ENCODE assay signal across 14 cellular contexts in genomic region chr5:112915831-112916230, GRCh38.
DNase-seq lines count a peak whose midpoint lies in the region; ATAC-seq and TF ChIP-seq lines count a peak whose summit lies in the region.
"Had no signal": no experiment of that assay in that cellular context is flagged by ENCODE, and none has a peak within 500 bp of the region (broad histone marks: within the 10 kb centered on the region; RNA-seq: fewer than 3 reads in every experiment).

No MANE protein-coding gene starts in this region.

- H3K4me2 ChIP-seq in DOHH2 (ENCODE audit: low read length), result 0 out of 2 replicates have a peak overlapping the region, but pooled peaks have one; percentile 9
- H3K4me2 ChIP-seq: KMS-11 had no signal

- no peak overlapping the region for H3K27ac ChIP-seq in DOHH2 (ENCODE audit: low read depth, low read length)
- H3K27ac ChIP-seq: KMS-11 had no signal

- H3K27me3 ChIP-seq in DOHH2 (ENCODE audit: control insufficient read depth, low read length), result no peaks in the 10 kb centered on the region
- H3K27me3 ChIP-seq: dorsolateral prefrontal cortex had no signal

- no peaks in the 10 kb centered on the region for H3K9me3 Mint-ChIP-seq in dendritic cell treated with granulocyte-macrophage colony-stimulating factor and Interleukin-4, amounts not matched to agents 40 ng/mL and 50 ng/mL, for 4 days
- H3K9me3 Mint-ChIP-seq: type B pancreatic cell, WTC11 had no signal

- no peaks in the 10 kb centered on the region for H3K9me2 ChIP-seq in DOHH2 (replicated peaks; ENCODE audit: control insufficient read depth, low read length)

- intact Hi-C loops in dendritic cell treated with granulocyte-macrophage colony-stimulating factor and Interleukin-4, amounts not matched to agents 40 ng/mL and 50 ng/mL, for 4 days (cut with micrococcal nuclease), result no loop called here

- peak overlapping the region; percentile 34 for H3K4me3 Mint-ChIP-seq in dendritic cell treated with granulocyte-macrophage colony-stimulating factor and Interleukin-4, amounts not matched to agents 40 ng/mL and 50 ng/mL, for 4 days
- H3K4me3 Mint-ChIP-seq: type B pancreatic cell, WTC11 had no signal

- no peaks in the 10 kb centered on the region; the same call in 1 of the 2 replicates for H3F3A ChIP-seq in DOHH2 (ENCODE audit: control insufficient read depth, insufficient read depth)

- H3K4me1 ChIP-seq in DOHH2 (ENCODE audit: control insufficient read depth, low read length), result peaks cover 44% of the 10 kb centered on the region

- H3K36me3 Mint-ChIP-seq in dendritic cell treated with granulocyte-macrophage colony-stimulating factor and Interleukin-4, amounts not matched to agents 40 ng/mL and 50 ng/mL, for 4 days (ENCODE audit: low read depth), result peaks cover 87% of the 10 kb centered on the region

- peaks cover 91% of the 10 kb centered on the region for H3K79me2 ChIP-seq in DOHH2 (ENCODE audit: control insufficient read depth, low read length)

- peaks cover 94% of the 10 kb centered on the region for H3K36me3 ChIP-seq in DOHH2 (ENCODE audit: control insufficient read depth, low read length)

- peaks cover 72% of the 10 kb centered on the region for H3K4me1 Mint-ChIP-seq in dendritic cell treated with granulocyte-macrophage colony-stimulating factor and Interleukin-4, amounts not matched to agents 40 ng/mL and 50 ng/mL, for 4 days (ENCODE audit: low read depth)

- no peaks in the 10 kb centered on the region for H3K27me3 Mint-ChIP-seq in dendritic cell treated with granulocyte-macrophage colony-stimulating factor and Interleukin-4, amounts not matched to agents 40 ng/mL and 50 ng/mL, for 4 days
- H3K27me3 Mint-ChIP-seq: type B pancreatic cell had no signal

- peak; percentile 59 for ATAC-seq in GM19025 (IDR thresholded peaks at IDR 0.05; ENCODE audit: low read depth, unreplicated experiment)
- ATAC-seq in HG03108 (IDR thresholded peaks at IDR 0.05; ENCODE audit: unreplicated experiment), result peak; percentile 61
- ATAC-seq in SK-N-SH treated with all-trans-retinoic acid at 6 μM for 48 hours, result no peak; the same call in 2 of the 3 replicates
- ATAC-seq: WTC11 had no signal

- 0 out of 2 replicates have a peak, but pooled peaks cover 4% of the 10 kb centered on the region for H4K20me1 ChIP-seq in DOHH2 (ENCODE audit: control insufficient read depth, insufficient read depth, low read depth, low read length)

- peak overlapping the region; percentile 32 for H3K27ac Mint-ChIP-seq in dendritic cell treated with granulocyte-macrophage colony-stimulating factor and Interleukin-4, amounts not matched to agents 40 ng/mL and 50 ng/mL, for 4 days
- H3K27ac Mint-ChIP-seq: type B pancreatic cell, WTC11 had no signal

- no peak overlapping the region for H3K4me3 ChIP-seq in DOHH2 (ENCODE audit: low read length)

- TF ChIP-seq CTCF in DOHH2 (IDR thresholded peaks at IDR 0.05; ENCODE audit: low read depth, low read length, poor library complexity, severe bottlenecking), result no peak

- H3K9me3 ChIP-seq in DOHH2 (ENCODE audit: control insufficient read depth, insufficient read depth, low read length), result no peaks in the 10 kb centered on the region

- DNase-seq in GM19240 (ENCODE audit: insufficient read length, low spot score), result no peak
- no peak for DNase-seq in NCI-H128 (lab: John Stamatoyannopoulos, UW; ENCODE audit: unreplicated experiment)
- no peak for DNase-seq in stimulated activated CD4-positive, alpha-beta T cell treated with anti-CD3 and anti-CD28 coated beads, Interleukin-12 subunit alpha, Interleukin-12 subunit beta, amount 100 ng/mL, for 4 hours
- DNase-seq: DMS79 treated with DMSO at 0.1 percent for 48 hours, dorsolateral prefrontal cortex, foreskin melanocyte had no signal

TF ChIP-seq in SK-N-SH treated with all-trans-retinoic acid at 6 μM for 48 hours, 23 proteins besides CTCF, POLR2A, EP300 and RAD21:
- TF ChIP-seq PPARA (CRISPR knock-in tag; IDR thresholded peaks at IDR 0.05; ENCODE audit: borderline replicate concordance), result no peak
- no peak for TF ChIP-seq ZNF8 (CRISPR knock-in tag; IDR thresholded peaks at IDR 0.05)
- TF ChIP-seq POU6F1 (CRISPR knock-in tag; IDR thresholded peaks at IDR 0.05; ENCODE audit: borderline replicate concordance, low read depth), result no peak
- TF ChIP-seq SNAI2 (CRISPR knock-in tag; IDR thresholded peaks at IDR 0.05), result no peak
- TF ChIP-seq OSR1 (CRISPR knock-in tag; IDR thresholded peaks at IDR 0.05), result no peak
- TF ChIP-seq CSRNP3 (CRISPR knock-in tag; IDR thresholded peaks at IDR 0.05), result no peak
- no peak for TF ChIP-seq ZNF565 (CRISPR knock-in tag; conservative IDR thresholded peaks at IDR 0.05; ENCODE audit: low read depth)
- TF ChIP-seq CREB5 (CRISPR knock-in tag; IDR thresholded peaks at IDR 0.05; ENCODE audit: low read depth), result no peak
- no peak for TF ChIP-seq ZC3H10 (CRISPR knock-in tag; IDR thresholded peaks at IDR 0.05)
- no peak for TF ChIP-seq ARNTL (CRISPR knock-in tag; IDR thresholded peaks at IDR 0.05; ENCODE audit: borderline replicate concordance, low read depth)
- TF ChIP-seq TOX (CRISPR knock-in tag; IDR thresholded peaks at IDR 0.05; ENCODE audit: borderline replicate concordance), result no peak
- TF ChIP-seq ZFP3 (CRISPR knock-in tag; IDR thresholded peaks at IDR 0.05), result no peak
- TF ChIP-seq TCF4 (CRISPR knock-in tag; IDR thresholded peaks at IDR 0.05; ENCODE audit: borderline replicate concordance), result no peak
- no peak for TF ChIP-seq CSDC2 (CRISPR knock-in tag; IDR thresholded peaks at IDR 0.05)
- no peak for TF ChIP-seq BACH2 (CRISPR knock-in tag; IDR thresholded peaks at IDR 0.05; ENCODE audit: borderline replicate concordance)
- TF ChIP-seq ISL1 (CRISPR knock-in tag; IDR thresholded peaks at IDR 0.05), result no peak
- TF ChIP-seq TSHZ2 (CRISPR knock-in tag; IDR thresholded peaks at IDR 0.05), result no peak
- TF ChIP-seq RARB (CRISPR knock-in tag; IDR thresholded peaks at IDR 0.05), result no peak
- TF ChIP-seq GLIS3 (CRISPR knock-in tag; IDR thresholded peaks at IDR 0.05), result no peak
- no peak for TF ChIP-seq ESRRG (CRISPR knock-in tag; IDR thresholded peaks at IDR 0.05)
